20 cellular contexts compared by ENCODE assay signal in genomic region chr2:137797630-137798029, GRCh38.
DNase-seq lines count a peak whose midpoint lies in the region; ATAC-seq, FAIRE-seq and TF ChIP-seq lines count a peak whose summit lies in the region.
"Had no signal": no experiment of that assay in that cellular context is flagged by ENCODE, and none has a peak within 500 bp of the region (broad histone marks: within the 10 kb centered on the region; RNA-seq: fewer than 3 reads in every experiment).

No MANE protein-coding gene starts in this region.

- no peak overlapping the region for H3K27ac ChIP-seq in pancreas
- H3K27ac ChIP-seq: upper lobe of right lung had no signal

- DNase-seq in NB4 (ENCODE audit: low read depth) (peak; percentile 47), GM13977 (ENCODE audit: low spot score) (no peak), UCSD-AML1 (lab: John Stamatoyannopoulos, UW; ENCODE audit: unreplicated experiment) (no peak), pancreas (no peak)
- no peak for DNase-seq in effector CD4-positive, alpha-beta T cell
- DNase-seq: activated CD4-positive, CD25-positive, alpha-beta regulatory T cell; activated gamma-delta T cell treated with Interleukin-2 at 50 U/mL for 16 hours; CD4-positive, CD25-positive, alpha-beta regulatory T cell; DMS79; IMR-90; NCI-H1092; NCI-H2107; NCI-H748 treated with DMSO at 0.1 percent for 48 hours; stimulated activated CD4-positive, alpha-beta T cell treated with anti-CD3 and anti-CD28 coated beads, Interleukin-12 subunit alpha, Interleukin-12 subunit beta, amount 100 ng/mL, for 4 hours; upper lobe of right lung had no signal

- in situ Hi-C loops in GM13977 (cut with MboI; ENCODE audit: low pct_unique_long_range_greater_than_20kb, low sequenced_read_pairs, unreplicated experiment): no loop called here

- TF ChIP-seq POLR2A in NB4 (IDR thresholded peaks at IDR 0.05; ENCODE audit: extremely low read depth, insufficient read length): no peak

- no peaks in the 10 kb centered on the region for H3K27me3 ChIP-seq in pancreas
- H3K27me3 ChIP-seq: upper lobe of right lung had no signal

- H3K4me3 ChIP-seq in NB4 (ENCODE audit: low read depth, low read length): no peak overlapping the region
- H3K4me3 ChIP-seq in pancreas: no peak overlapping the region
- H3K4me3 ChIP-seq: upper lobe of right lung had no signal

- H3K4me1 ChIP-seq in pancreas: no peaks in the 10 kb centered on the region
- H3K4me1 ChIP-seq: upper lobe of right lung had no signal

- ATAC-seq in GM18499 (IDR thresholded peaks at IDR 0.05; ENCODE audit: insufficient read depth, unreplicated experiment) (peak; percentile 93), GM21381 (IDR thresholded peaks at IDR 0.05; ENCODE audit: unreplicated experiment) (peak; percentile 54), HG02973 (IDR thresholded peaks at IDR 0.05; ENCODE audit: unreplicated experiment) (peak; percentile 61), pancreas (no peak)
- ATAC-seq: upper lobe of right lung had no signal

- no peaks in the 10 kb centered on the region for H3K9me3 ChIP-seq in pancreas
- H3K9me3 ChIP-seq: upper lobe of right lung had no signal

- H3K36me3 ChIP-seq in pancreas: no peaks in the 10 kb centered on the region
- H3K36me3 ChIP-seq: upper lobe of right lung had no signal

- no peak for TF ChIP-seq CTCF in NB4 (IDR thresholded peaks at IDR 0.05; ENCODE audit: low read depth, low read length)
- TF ChIP-seq CTCF in GM13977 (IDR thresholded peaks at IDR 0.05; ENCODE audit: extremely low read depth, insufficient read depth, missing control alignments): no peak
- no peak for TF ChIP-seq CTCF in pancreas (IDR thresholded peaks at IDR 0.05)

- FAIRE-seq in pancreas (lab: Jason Lieb, UNC): no peak
- FAIRE-seq: astrocyte, endometrium had no signal

- intact Hi-C loops in pancreas (cut with DNase I): no loop called here

Comparison
In these comparisons a context has a peak if more than half of its experiments do, and no peak if none do; other contexts are left out.
1. ATAC-seq: peak in GM18499 (single experiment), GM21381 (single experiment) and HG02973 (single experiment); none in pancreas (0 of 4).